ENCODE assay signal across 1 cellular context in the genomic region with DNA sequence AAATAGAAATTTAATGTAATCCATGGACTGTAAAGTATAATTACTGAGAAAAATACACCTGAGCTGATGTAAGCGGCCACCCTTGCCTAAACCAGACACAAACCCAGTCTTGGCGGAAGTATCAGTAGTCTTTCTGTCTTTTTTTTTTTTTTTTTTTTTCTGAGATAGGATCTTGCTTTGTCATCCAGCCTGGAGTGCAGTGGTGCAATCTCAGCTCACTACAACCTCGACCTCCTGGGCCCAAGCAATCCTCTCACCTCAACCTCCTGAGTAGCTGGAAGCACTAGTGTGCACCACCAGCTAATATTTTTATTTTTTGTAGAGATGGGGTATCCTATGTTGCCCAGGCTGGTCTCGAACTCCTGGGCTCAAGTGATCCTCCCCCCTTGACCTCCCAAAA.
TF ChIP-seq lines count a peak whose summit lies in the region.

No MANE protein-coding gene starts in this region.

TF ChIP-seq in K562, 482 proteins besides CTCF, POLR2A, EP300 and RAD21 (continues in another document):
- TF ChIP-seq SREBF1 (IDR thresholded peaks at IDR 0.05; ENCODE audit: borderline replicate concordance, low read depth, low read length), result no peak
- TF ChIP-seq, protein P1, sequence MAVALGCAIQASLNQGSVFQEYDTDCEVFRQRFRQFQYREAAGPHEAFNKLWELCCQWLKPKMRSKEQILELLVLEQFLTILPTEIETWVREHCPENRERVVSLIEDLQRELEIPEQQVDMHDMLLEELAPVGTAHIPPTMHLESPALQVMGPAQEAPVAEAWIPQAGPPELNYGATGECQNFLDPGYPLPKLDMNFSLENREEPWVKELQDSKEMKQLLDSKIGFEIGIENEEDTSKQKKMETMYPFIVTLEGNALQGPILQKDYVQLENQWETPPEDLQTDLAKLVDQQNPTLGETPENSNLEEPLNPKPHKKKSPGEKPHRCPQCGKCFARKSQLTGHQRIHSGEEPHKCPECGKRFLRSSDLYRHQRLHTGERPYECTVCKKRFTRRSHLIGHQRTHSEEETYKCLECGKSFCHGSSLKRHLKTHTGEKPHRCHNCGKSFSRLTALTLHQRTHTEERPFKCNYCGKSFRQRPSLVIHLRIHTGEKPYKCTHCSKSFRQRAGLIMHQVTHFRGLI (CRISPR knock-in tag; IDR thresholded peaks at IDR 0.05), result no peak
- TF ChIP-seq GABPA (tag; conservative IDR thresholded peaks at IDR 0.05; ENCODE audit: low read depth), result 0 out of 2 replicates have a peak, but pooled peaks have one; percentile 34
- TF ChIP-seq MYC (IDR thresholded peaks at IDR 0.05; ENCODE audit: low read depth, low read length), result 0 out of 2 replicates have a peak, but pooled peaks have one; percentile 26
- no peak for TF ChIP-seq MYC (CRISPR knock-in tag; IDR thresholded peaks at IDR 0.05; ENCODE audit: borderline replicate concordance, low read depth)
- TF ChIP-seq, protein P2, sequence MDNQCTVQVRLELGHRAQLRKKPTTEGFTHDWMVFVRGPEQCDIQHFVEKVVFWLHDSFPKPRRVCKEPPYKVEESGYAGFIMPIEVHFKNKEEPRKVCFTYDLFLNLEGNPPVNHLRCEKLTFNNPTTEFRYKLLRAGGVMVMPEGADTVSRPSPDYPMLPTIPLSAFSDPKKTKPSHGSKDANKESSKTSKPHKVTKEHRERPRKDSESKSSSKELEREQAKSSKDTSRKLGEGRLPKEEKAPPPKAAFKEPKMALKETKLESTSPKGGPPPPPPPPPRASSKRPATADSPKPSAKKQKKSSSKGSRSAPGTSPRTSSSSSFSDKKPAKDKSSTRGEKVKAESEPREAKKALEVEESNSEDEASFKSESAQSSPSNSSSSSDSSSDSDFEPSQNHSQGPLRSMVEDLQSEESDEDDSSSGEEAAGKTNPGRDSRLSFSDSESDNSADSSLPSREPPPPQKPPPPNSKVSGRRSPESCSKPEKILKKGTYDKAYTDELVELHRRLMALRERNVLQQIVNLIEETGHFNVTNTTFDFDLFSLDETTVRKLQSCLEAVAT (IDR thresholded peaks at IDR 0.05), result no peak
- TF ChIP-seq ZNF766 (CRISPR knock-in tag; conservative IDR thresholded peaks at IDR 0.05), result peak; percentile 70
- no peak for TF ChIP-seq BMI1 (IDR thresholded peaks at IDR 0.05; ENCODE audit: low read length)
- TF ChIP-seq SUPT5H (IDR thresholded peaks at IDR 0.05), result no peak
- TF ChIP-seq ZNF77 (CRISPR knock-in tag; IDR thresholded peaks at IDR 0.05), result no peak
- peak; percentile 33; the same call in 1 of the 2 replicates for TF ChIP-seq HES1 (IDR thresholded peaks at IDR 0.05; ENCODE audit: low read depth)
- no peak for TF ChIP-seq ZZZ3 (IDR thresholded peaks at IDR 0.05)
- no peak for TF ChIP-seq ZBTB49 (CRISPR knock-in tag; IDR thresholded peaks at IDR 0.05; ENCODE audit: borderline replicate concordance)
- no peak for TF ChIP-seq SRSF1 (IDR thresholded peaks at IDR 0.05; ENCODE audit: low read depth, low read length)
- TF ChIP-seq CEBPG (CRISPR knock-in tag; IDR thresholded peaks at IDR 0.05), result peak; percentile 60
- peak; percentile 56 to 88 for TF ChIP-seq CEBPG (tag; conservative IDR thresholded peaks at IDR 0.05 in 1 of 2, IDR thresholded peaks at IDR 0.05 in 1 of 2)
- TF ChIP-seq MTA3 (IDR thresholded peaks at IDR 0.05; ENCODE audit: borderline replicate concordance), result no peak
- no peak for TF ChIP-seq MYNN (IDR thresholded peaks at IDR 0.05)
- TF ChIP-seq MYNN (CRISPR knock-in tag; IDR thresholded peaks at IDR 0.05), result no peak
- TF ChIP-seq, protein P3, sequence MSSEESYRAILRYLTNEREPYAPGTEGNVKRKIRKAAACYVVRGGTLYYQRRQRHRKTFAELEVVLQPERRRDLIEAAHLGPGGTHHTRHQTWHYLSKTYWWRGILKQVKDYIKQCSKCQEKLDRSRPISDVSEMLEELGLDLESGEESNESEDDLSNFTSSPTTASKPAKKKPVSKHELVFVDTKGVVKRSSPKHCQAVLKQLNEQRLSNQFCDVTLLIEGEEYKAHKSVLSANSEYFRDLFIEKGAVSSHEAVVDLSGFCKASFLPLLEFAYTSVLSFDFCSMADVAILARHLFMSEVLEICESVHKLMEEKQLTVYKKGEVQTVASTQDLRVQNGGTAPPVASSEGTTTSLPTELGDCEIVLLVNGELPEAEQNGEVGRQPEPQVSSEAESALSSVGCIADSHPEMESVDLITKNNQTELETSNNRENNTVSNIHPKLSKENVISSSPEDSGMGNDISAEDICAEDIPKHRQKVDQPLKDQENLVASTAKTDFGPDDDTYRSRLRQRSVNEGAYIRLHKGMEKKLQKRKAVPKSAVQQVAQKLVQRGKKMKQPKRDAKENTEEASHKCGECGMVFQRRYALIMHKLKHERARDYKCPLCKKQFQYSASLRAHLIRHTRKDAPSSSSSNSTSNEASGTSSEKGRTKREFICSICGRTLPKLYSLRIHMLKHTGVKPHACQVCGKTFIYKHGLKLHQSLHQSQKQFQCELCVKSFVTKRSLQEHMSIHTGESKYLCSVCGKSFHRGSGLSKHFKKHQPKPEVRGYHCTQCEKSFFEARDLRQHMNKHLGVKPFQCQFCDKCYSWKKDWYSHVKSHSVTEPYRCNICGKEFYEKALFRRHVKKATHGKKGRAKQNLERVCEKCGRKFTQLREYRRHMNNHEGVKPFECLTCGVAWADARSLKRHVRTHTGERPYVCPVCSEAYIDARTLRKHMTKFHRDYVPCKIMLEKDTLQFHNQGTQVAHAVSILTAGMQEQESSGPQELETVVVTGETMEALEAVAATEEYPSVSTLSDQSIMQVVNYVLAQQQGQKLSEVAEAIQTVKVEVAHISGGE (CRISPR knock-in tag; IDR thresholded peaks at IDR 0.05), result no peak
- no peak for TF ChIP-seq SRSF7 (optimal IDR thresholded peaks at IDR 0.05; ENCODE audit: low read depth, low read length)
- TF ChIP-seq RBM15 (IDR thresholded peaks at IDR 0.05; ENCODE audit: insufficient read depth, low read length), result no peak
- TF ChIP-seq ZNF695 (CRISPR knock-in tag; IDR thresholded peaks at IDR 0.05), result no peak
- no peak for TF ChIP-seq ZKSCAN8 (CRISPR knock-in tag; IDR thresholded peaks at IDR 0.05)
- TF ChIP-seq, protein P4, sequence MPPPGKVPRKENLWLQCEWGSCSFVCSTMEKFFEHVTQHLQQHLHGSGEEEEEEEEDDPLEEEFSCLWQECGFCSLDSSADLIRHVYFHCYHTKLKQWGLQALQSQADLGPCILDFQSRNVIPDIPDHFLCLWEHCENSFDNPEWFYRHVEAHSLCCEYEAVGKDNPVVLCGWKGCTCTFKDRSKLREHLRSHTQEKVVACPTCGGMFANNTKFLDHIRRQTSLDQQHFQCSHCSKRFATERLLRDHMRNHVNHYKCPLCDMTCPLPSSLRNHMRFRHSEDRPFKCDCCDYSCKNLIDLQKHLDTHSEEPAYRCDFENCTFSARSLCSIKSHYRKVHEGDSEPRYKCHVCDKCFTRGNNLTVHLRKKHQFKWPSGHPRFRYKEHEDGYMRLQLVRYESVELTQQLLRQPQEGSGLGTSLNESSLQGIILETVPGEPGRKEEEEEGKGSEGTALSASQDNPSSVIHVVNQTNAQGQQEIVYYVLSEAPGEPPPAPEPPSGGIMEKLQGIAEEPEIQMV (tag; conservative IDR thresholded peaks at IDR 0.05; ENCODE audit: low read depth), result no peak
- TF ChIP-seq ZNF316 (IDR thresholded peaks at IDR 0.05), result peak; percentile 84
- TF ChIP-seq NR3C1 (CRISPR knock-in tag; IDR thresholded peaks at IDR 0.05), result no peak
- TF ChIP-seq ARID2 (IDR thresholded peaks at IDR 0.05), result no peak
- TF ChIP-seq, protein P5, sequence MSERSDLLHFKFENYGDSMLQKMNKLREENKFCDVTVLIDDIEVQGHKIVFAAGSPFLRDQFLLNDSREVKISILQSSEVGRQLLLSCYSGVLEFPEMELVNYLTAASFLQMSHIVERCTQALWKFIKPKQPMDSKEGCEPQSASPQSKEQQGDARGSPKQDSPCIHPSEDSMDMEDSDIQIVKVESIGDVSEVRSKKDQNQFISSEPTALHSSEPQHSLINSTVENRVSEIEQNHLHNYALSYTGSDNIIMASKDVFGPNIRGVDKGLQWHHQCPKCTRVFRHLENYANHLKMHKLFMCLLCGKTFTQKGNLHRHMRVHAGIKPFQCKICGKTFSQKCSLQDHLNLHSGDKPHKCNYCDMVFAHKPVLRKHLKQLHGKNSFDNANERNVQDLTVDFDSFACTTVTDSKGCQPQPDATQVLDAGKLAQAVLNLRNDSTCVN (CRISPR knock-in tag; IDR thresholded peaks at IDR 0.05), result no peak
- peak; percentile 86 for TF ChIP-seq C11orf30 (IDR thresholded peaks at IDR 0.05; ENCODE audit: low read depth)
- TF ChIP-seq ZNF436 (CRISPR knock-in tag; IDR thresholded peaks at IDR 0.05), result no peak
- no peak for TF ChIP-seq HNRNPK (IDR thresholded peaks at IDR 0.05; ENCODE audit: low read depth, low read length, poor library complexity, severe bottlenecking)
- no peak for TF ChIP-seq SAP30 (IDR thresholded peaks at IDR 0.05; ENCODE audit: borderline replicate concordance, insufficient read depth, low read depth, low read length, poor library complexity, severe bottlenecking)
- TF ChIP-seq ARID1B (IDR thresholded peaks at IDR 0.05), result peak; percentile 72
- TF ChIP-seq ARID3A (IDR thresholded peaks at IDR 0.05; ENCODE audit: borderline replicate concordance, low read depth, low read length), result no peak
- TF ChIP-seq ZNF212 (CRISPR knock-in tag; IDR thresholded peaks at IDR 0.05), result no peak
- peak; percentile 82; the same call in 1 of the 2 replicates for TF ChIP-seq SMARCE1 (IDR thresholded peaks at IDR 0.05)
- no peak for TF ChIP-seq ZNF140 (CRISPR knock-in tag; IDR thresholded peaks at IDR 0.05)
- TF ChIP-seq TEAD1 (CRISPR knock-in tag; IDR thresholded peaks at IDR 0.05), result no peak
- TF ChIP-seq BRF1 (IDR thresholded peaks at IDR 0.05; ENCODE audit: borderline replicate concordance, extremely low read depth, insufficient read length), result no peak
- TF ChIP-seq CREBBP (IDR thresholded peaks at IDR 0.05; ENCODE audit: low read depth, low read length), result no peak
- TF ChIP-seq, protein P6, sequence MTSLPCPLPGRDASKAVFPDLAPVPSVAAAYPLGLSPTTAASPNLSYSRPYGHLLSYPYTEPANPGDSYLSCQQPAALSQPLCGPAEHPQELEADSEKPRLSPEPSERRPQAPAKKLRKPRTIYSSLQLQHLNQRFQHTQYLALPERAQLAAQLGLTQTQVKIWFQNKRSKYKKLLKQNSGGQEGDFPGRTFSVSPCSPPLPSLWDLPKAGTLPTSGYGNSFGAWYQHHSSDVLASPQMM (CRISPR knock-in tag; IDR thresholded peaks at IDR 0.05), result no peak
- TF ChIP-seq, protein P7, sequence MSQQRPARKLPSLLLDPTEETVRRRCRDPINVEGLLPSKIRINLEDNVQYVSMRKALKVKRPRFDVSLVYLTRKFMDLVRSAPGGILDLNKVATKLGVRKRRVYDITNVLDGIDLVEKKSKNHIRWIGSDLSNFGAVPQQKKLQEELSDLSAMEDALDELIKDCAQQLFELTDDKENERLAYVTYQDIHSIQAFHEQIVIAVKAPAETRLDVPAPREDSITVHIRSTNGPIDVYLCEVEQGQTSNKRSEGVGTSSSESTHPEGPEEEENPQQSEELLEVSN (IDR thresholded peaks at IDR 0.05; ENCODE audit: borderline replicate concordance in 1 of 2, extremely low read depth in 1 of 2, insufficient read depth in 1 of 2, insufficient read length in 1 of 2, low read depth in 1 of 2, low read length in 1 of 2, poor library complexity in 1 of 2, severe bottlenecking in 1 of 2), result no peak
- no peak for TF ChIP-seq POLR2B (IDR thresholded peaks at IDR 0.05; ENCODE audit: low read depth, partially characterized antibody)
- TF ChIP-seq NR0B1 (IDR thresholded peaks at IDR 0.05; ENCODE audit: partially characterized antibody), result no peak
- no peak for TF ChIP-seq CTBP1 (IDR thresholded peaks at IDR 0.05; ENCODE audit: borderline replicate concordance)
- no peak for TF ChIP-seq LARP7 (IDR thresholded peaks at IDR 0.05)
